In genomic region chr14:75438486-75439080, GRCh38 we compare ENCODE assay signal across 16 cellular contexts.
"Had no signal": no experiment of that assay in that cellular context is flagged by ENCODE, and none has a peak within 500 bp of the region (broad histone marks: within the 10 kb centered on the region; RNA-seq: fewer than 3 reads in every experiment).

No MANE protein-coding gene starts in this region.

- H3K27me3 Mint-ChIP-seq: activated naive CD8-positive, alpha-beta T cell had no signal

- H3K27ac Mint-ChIP-seq: activated CD8-positive, alpha-beta memory T cell treated with anti-CD3 and anti-CD28 coated beads, Interleukin-2, amount 10 ng/mL, durations not matched to agents 7 days and 5 days; activated naive CD8-positive, alpha-beta T cell; T-helper 2 cell treated with Interferon-gamma antibody and Interleukin-4, amounts not matched to agents 5 μg/mL and 100 μg/mL, for 36 hours had no signal

- H3K36me3 ChIP-seq: breast epithelium had no signal

- ATAC-seq: activated CD8-positive, alpha-beta memory T cell treated with anti-CD3 and anti-CD28 coated beads, Interleukin-2, amount 10 ng/mL, durations not matched to agents 7 days and 5 days; activated T-cell treated with anti-CD3 and anti-CD28 coated beads, Interleukin-2, amount 50 U/mL, for 4 hours; heart left ventricle had no signal

- H3K27me3 ChIP-seq: breast epithelium, esophagus squamous epithelium, heart left ventricle, right atrium auricular region, tibial nerve had no signal

- H3K9me3 Mint-ChIP-seq: activated T-cell treated with anti-CD3 and anti-CD28 coated beads, Interleukin-2, amount 50 U/mL, for 4 hours; neural crest cell; T-helper 2 cell treated with Interferon-gamma antibody and Interleukin-4, amounts not matched to agents 5 μg/mL and 100 μg/mL, for 36 hours had no signal

- DNase-seq: activated CD4-positive, alpha-beta T cell treated with anti-CD3 and anti-CD28 coated beads for 1 hour; activated CD4-positive, alpha-beta T cell treated with anti-CD3 and anti-CD28 coated beads, Interleukin-2, amount 50 U/mL, for 48 hours; activated CD8-positive, alpha-beta memory T cell treated with anti-CD3 and anti-CD28 coated beads, Interleukin-2, amount 10 ng/mL, durations not matched to agents 7 days and 5 days; activated gamma-delta T cell; activated T-cell treated with anti-CD3 and anti-CD28 coated beads, Interleukin-2, amount 50 U/mL, for 4 hours; esophagus squamous epithelium; foreskin fibroblast; heart left ventricle; mesendoderm; small intestine had no signal

- H3K9me3 ChIP-seq: breast epithelium, esophagus squamous epithelium, heart left ventricle, right atrium auricular region, tibial nerve had no signal

- H3K4me1 ChIP-seq: breast epithelium had no signal

- H3K4me3 ChIP-seq: breast epithelium, esophagus squamous epithelium, heart left ventricle, right atrium auricular region, tibial nerve had no signal

- H3K4me3 Mint-ChIP-seq: activated CD8-positive, alpha-beta memory T cell treated with anti-CD3 and anti-CD28 coated beads, Interleukin-2, amount 10 ng/mL, durations not matched to agents 7 days and 5 days; activated naive CD8-positive, alpha-beta T cell; activated T-cell treated with anti-CD3 and anti-CD28 coated beads, Interleukin-2, amount 50 U/mL, for 4 hours; neural crest cell; T-helper 2 cell treated with Interferon-gamma antibody and Interleukin-4, amounts not matched to agents 5 μg/mL and 100 μg/mL, for 36 hours had no signal

- H3K4me1 Mint-ChIP-seq: neural crest cell had no signal

- H3K36me3 Mint-ChIP-seq: activated CD8-positive, alpha-beta memory T cell treated with anti-CD3 and anti-CD28 coated beads, Interleukin-2, amount 10 ng/mL, durations not matched to agents 7 days and 5 days; activated naive CD8-positive, alpha-beta T cell had no signal
